1 cellular context compared by ENCODE assay signal in the genomic region with DNA sequence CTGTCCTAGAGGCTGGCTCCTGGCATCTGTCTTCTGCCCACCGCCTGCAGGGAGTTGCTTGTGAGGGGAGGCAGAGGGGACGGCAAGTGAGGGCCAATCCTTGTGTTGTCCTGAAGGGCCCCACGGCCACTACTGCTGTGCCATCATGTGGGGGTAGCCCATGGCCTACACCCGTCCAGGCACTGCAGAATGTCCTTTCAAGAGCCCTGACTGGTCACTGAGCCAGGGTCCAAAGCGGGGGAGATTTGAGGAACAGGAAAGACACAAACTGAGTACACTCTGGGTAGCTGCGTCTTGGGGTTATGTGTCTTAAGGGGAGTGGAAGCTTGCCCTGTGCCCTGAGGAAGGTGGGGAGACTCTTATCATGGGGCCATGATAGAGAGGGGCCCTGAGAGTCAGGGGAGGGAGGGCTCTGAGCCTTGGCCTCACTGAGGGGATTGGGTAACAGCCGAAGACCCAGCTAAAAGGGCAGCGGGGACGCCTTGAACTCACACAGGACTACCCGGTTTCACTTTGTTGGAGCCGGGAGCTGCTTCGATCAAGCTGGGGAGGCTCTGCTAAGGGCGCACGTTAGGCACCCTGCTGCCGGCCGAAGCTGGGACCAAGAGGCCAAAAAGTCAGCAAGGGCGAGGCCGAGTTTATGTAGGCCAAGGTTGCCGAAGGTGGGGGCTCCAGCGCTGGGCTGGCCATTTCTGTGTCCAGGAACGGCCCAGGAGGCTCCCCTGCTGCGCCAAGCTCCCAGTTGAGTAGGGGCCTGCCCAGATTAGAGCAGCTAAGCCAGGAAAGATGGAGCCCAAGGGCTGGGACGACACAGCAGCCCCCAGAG.
TF ChIP-seq lines count a peak whose summit lies in the region.

No MANE protein-coding gene starts in this region.

TF ChIP-seq in K562, 482 proteins besides CTCF, POLR2A, EP300 and RAD21 (continued from another document):
- TF ChIP-seq, protein P1, sequence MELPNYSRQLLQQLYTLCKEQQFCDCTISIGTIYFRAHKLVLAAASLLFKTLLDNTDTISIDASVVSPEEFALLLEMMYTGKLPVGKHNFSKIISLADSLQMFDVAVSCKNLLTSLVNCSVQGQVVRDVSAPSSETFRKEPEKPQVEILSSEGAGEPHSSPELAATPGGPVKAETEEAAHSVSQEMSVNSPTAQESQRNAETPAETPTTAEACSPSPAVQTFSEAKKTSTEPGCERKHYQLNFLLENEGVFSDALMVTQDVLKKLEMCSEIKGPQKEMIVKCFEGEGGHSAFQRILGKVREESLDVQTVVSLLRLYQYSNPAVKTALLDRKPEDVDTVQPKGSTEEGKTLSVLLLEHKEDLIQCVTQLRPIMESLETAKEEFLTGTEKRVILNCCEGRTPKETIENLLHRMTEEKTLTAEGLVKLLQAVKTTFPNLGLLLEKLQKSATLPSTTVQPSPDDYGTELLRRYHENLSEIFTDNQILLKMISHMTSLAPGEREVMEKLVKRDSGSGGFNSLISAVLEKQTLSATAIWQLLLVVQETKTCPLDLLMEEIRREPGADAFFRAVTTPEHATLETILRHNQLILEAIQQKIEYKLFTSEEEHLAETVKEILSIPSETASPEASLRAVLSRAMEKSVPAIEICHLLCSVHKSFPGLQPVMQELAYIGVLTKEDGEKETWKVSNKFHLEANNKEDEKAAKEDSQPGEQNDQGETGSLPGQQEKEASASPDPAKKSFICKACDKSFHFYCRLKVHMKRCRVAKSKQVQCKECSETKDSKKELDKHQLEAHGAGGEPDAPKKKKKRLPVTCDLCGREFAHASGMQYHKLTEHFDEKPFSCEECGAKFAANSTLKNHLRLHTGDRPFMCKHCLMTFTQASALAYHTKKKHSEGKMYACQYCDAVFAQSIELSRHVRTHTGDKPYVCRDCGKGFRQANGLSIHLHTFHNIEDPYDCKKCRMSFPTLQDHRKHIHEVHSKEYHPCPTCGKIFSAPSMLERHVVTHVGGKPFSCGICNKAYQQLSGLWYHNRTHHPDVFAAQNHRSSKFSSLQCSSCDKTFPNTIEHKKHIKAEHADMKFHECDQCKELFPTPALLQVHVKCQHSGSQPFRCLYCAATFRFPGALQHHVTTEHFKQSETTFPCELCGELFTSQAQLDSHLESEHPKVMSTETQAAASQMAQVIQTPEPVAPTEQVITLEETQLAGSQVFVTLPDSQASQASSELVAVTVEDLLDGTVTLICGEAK (IDR thresholded peaks at IDR 0.05): no peak
- TF ChIP-seq, protein P1 (CRISPR knock-in tag; IDR thresholded peaks at IDR 0.05): peak; percentile 59
- TF ChIP-seq CHD1 (IDR thresholded peaks at IDR 0.05; ENCODE audit: low read length) (peak; percentile 88), HDAC3 (IDR thresholded peaks at IDR 0.05; ENCODE audit: borderline replicate concordance, partially characterized antibody) (no peak), GABPB2 (CRISPR knock-in tag; conservative IDR thresholded peaks at IDR 0.05) (0 out of 2 replicates have a peak, but pooled peaks have one; percentile 7), TCF7 (IDR thresholded peaks at IDR 0.05; ENCODE audit: borderline replicate concordance) (no peak)
- TF ChIP-seq, protein P2, sequence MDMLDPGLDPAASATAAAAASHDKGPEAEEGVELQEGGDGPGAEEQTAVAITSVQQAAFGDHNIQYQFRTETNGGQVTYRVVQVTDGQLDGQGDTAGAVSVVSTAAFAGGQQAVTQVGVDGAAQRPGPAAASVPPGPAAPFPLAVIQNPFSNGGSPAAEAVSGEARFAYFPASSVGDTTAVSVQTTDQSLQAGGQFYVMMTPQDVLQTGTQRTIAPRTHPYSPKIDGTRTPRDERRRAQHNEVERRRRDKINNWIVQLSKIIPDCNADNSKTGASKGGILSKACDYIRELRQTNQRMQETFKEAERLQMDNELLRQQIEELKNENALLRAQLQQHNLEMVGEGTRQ (CRISPR knock-in tag; IDR thresholded peaks at IDR 0.05): no peak
- TF ChIP-seq, protein P3, sequence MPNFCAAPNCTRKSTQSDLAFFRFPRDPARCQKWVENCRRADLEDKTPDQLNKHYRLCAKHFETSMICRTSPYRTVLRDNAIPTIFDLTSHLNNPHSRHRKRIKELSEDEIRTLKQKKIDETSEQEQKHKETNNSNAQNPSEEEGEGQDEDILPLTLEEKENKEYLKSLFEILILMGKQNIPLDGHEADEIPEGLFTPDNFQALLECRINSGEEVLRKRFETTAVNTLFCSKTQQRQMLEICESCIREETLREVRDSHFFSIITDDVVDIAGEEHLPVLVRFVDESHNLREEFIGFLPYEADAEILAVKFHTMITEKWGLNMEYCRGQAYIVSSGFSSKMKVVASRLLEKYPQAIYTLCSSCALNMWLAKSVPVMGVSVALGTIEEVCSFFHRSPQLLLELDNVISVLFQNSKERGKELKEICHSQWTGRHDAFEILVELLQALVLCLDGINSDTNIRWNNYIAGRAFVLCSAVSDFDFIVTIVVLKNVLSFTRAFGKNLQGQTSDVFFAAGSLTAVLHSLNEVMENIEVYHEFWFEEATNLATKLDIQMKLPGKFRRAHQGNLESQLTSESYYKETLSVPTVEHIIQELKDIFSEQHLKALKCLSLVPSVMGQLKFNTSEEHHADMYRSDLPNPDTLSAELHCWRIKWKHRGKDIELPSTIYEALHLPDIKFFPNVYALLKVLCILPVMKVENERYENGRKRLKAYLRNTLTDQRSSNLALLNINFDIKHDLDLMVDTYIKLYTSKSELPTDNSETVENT (CRISPR knock-in tag; IDR thresholded peaks at IDR 0.05): no peak
